1 cellular context compared by ENCODE assay signal in the genomic region with DNA sequence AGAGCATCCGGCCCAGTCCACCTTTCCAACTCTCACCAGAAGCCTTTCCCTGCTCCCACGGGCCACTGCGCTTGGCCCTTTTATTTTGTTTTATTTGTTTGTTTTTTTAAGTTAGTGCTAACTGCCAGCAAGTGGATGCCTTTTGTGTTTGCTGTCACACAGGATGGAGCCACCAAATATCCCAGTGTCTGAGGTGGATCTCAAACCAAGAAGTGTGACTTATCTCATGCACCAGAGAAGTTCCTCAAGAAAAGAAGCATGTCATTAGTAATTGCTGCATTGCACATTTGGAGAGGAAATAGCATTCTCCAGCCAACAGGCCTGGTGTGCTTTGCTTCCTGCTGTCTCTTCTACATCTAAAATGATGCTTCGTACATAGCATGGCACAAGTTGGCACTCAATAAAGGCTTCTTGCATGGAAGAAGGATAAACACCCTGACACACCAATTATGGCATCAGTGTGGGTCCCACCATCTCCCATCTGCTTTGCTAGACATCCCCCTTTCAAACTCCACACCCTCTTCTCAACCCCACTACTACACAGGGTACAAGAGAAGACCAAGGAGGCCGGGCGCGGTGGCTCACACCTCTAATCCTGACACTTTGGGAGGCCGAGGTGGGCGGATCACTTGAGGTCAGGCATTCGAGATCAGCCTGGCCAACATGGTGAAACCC.
A peak's percentile ranks its signal among the peaks of the same experiment; 100 is the strongest.
TF ChIP-seq lines count a peak whose summit lies in the region.

No MANE protein-coding gene starts in this region.

TF ChIP-seq in HEK293, 187 proteins besides CTCF, POLR2A, EP300 and RAD21 (continued from another document):
- TF ChIP-seq ZBTB26 (tag by site-specific recombination; optimal IDR thresholded peaks at IDR 0.05), result no peak
- peak; percentile 72; the same call in 1 of the 2 replicates for TF ChIP-seq ZFP69B (tag by site-specific recombination; IDR thresholded peaks at IDR 0.05)
